Comparison of ENCODE assay signal across 15 cellular contexts in the genomic region with DNA sequence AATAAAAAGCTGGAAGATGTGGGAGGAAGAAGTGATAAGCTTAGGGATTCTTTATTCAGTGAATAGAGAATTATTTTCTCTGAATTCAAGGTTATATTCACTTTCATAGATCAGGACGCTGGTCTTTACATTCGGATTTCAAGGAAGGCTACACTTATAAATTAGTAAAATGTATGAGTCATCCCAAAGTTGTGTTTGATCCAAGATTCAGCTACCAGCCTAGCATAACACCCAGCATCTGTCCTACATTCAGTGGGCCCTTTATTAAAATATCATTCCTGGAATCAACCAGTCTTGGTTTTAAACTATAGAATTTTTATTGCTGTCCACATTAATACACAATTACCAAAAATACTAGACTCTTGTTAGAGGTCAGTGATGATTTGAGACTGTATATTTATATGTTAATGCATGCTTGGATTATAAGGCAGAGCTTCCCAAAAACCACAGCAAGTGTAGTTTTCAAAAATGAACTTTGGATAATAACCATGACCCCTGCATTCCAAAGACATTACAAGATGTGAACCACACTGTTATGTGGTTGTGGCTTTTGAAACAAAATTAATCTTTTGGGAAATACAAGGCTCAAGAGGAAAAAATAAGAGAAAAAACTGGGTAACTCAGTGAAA.
DNase-seq lines count a peak whose midpoint lies in the region; ATAC-seq and TF ChIP-seq lines count a peak whose summit lies in the region.
"Had no signal": no experiment of that assay in that cellular context is flagged by ENCODE, and none has a peak within 500 bp of the region (broad histone marks: within the 10 kb centered on the region; RNA-seq: fewer than 3 reads in every experiment).

No MANE protein-coding gene starts in this region.

- no peaks in the 10 kb centered on the region for H3K79me1 ChIP-seq in IMR-90 (ENCODE audit: low read depth in 1 of 2, low read length in 2 of 2)

- TF ChIP-seq POLR2A in IMR-90 (IDR thresholded peaks at IDR 0.05; ENCODE audit: low read depth, low read length) (no peak), prostate gland (IDR thresholded peaks at IDR 0.05) (no peak)

- H4K8ac ChIP-seq in IMR-90 (ENCODE audit: low read depth in 2 of 2, low read length in 2 of 2) = no peak overlapping the region

- H2AK9ac ChIP-seq in IMR-90 (replicated peaks; ENCODE audit: low read depth, low read length, poor library complexity) = no peak overlapping the region

- H2BK15ac ChIP-seq in IMR-90 (ENCODE audit: low read depth, low read length) = no peak overlapping the region

- no peaks in the 10 kb centered on the region for H4K20me1 ChIP-seq in IMR-90 (ENCODE audit: insufficient read depth, low read length)

- intact Hi-C loops in IMR-90 (cut with micrococcal nuclease) = no loop called here
- intact Hi-C loops in activated CD4-positive, alpha-beta memory T cell treated with anti-CD3 and anti-CD28 coated beads for 36 hours (cut with micrococcal nuclease) = no loop called here
- intact Hi-C loops in prostate gland (cut with DNase I) = no loop called here

- CTCF ChIA-PET in IMR-90 (lab: Yijun Ruan, JAX) = no interaction called here
- CTCF ChIA-PET in activated CD4-positive, alpha-beta memory T cell treated with anti-CD3 and anti-CD28 coated beads for 36 hours (lab: Charles Lee) = interaction anchor here (0.7 kb wide), 1 partner anchor 1191 kb away, joined by 3 read pairs; no protein-coding TSS in a partner anchor

- H2BK120ac ChIP-seq in IMR-90 (ENCODE audit: low read depth, low read length) = no peak overlapping the region

- no TSS peak for BruUV-seq in IMR-90 (replicated peaks; lab: Mats Ljungman, UMichigan)

- DNase-seq in AG20443 (ENCODE audit: low spot score) (peak; percentile 64), IMR-90 (peak; percentile 6), choroid plexus epithelial cell (ENCODE audit: low read depth) (peak; percentile 94), omental fat pad (ENCODE audit: low spot score) (no peak), globus pallidus (ENCODE audit: low spot score) (no peak), prostate gland (ENCODE audit: low spot score) (no peak)
- DNase-seq in activated CD4-positive, alpha-beta memory T cell treated with anti-CD3 and anti-CD28 coated beads for 36 hours = no peak
- DNase-seq in activated naive CD4-positive, alpha-beta T cell treated with Interleukin-2 at 50 U/mL for 16 hours = no peak
- DNase-seq: activated CD4-positive, alpha-beta T cell treated with anti-CD3 and anti-CD28 coated beads, Interleukin-2, amount 50 U/mL, for 48 hours; activated naive CD4-positive, alpha-beta T cell; dorsolateral prefrontal cortex; NCI-H2081 treated with DMSO at 0.1 percent for 48 hours; sigmoid colon had no signal

- no peak overlapping the region for H4K91ac ChIP-seq in IMR-90 (ENCODE audit: insufficient read depth, low read depth, low read length)

- no peak overlapping the region for H3K4me3 ChIP-seq in IMR-90 (ENCODE audit: insufficient read depth, low read depth, low read length)
- no peak overlapping the region for H3K4me3 ChIP-seq in choroid plexus epithelial cell (ENCODE audit: low read depth, low read length)
- H3K4me3 ChIP-seq in prostate gland = no peak overlapping the region
- H3K4me3 ChIP-seq: dorsolateral prefrontal cortex, sigmoid colon had no signal

- H3K36me3 Mint-ChIP-seq in activated CD4-positive, alpha-beta memory T cell treated with anti-CD3 and anti-CD28 coated beads for 36 hours = no peaks in the 10 kb centered on the region
- H3K36me3 Mint-ChIP-seq: CD14-positive monocyte had no signal

- H3K18ac ChIP-seq in IMR-90 (ENCODE audit: low read depth, low read length) = no peak overlapping the region

- H3K9me1 ChIP-seq in IMR-90 (ENCODE audit: insufficient read depth, low read length) = no peaks in the 10 kb centered on the region

- H3K4me1 ChIP-seq in IMR-90 (ENCODE audit: control insufficient read depth, insufficient read depth, low read length) (no peaks in the 10 kb centered on the region), prostate gland (replicated peaks) (no peaks in the 10 kb centered on the region)

- H3K9ac ChIP-seq in IMR-90 (ENCODE audit: low read depth, low read length) = no peak overlapping the region

- TF ChIP-seq CTCF in IMR-90 (conservative IDR thresholded peaks at IDR 0.05; ENCODE audit: low read depth, low read length) (no peak), choroid plexus epithelial cell (conservative IDR thresholded peaks at IDR 0.05; ENCODE audit: low read depth, low read length) (no peak), omental fat pad (IDR thresholded peaks at IDR 0.05) (no peak), prostate gland (IDR thresholded peaks at IDR 0.05) (no peak)

- TF ChIP-seq RAD21 in IMR-90 (IDR thresholded peaks at IDR 0.05; ENCODE audit: low read length) = no peak

- no peaks in the 10 kb centered on the region for H3K9me3 Mint-ChIP-seq in activated CD4-positive, alpha-beta memory T cell treated with anti-CD3 and anti-CD28 coated beads for 36 hours
- H3K9me3 Mint-ChIP-seq: T-helper 2 cell treated with Interferon-gamma antibody and Interleukin-4, amounts not matched to agents 5 μg/mL and 100 μg/mL, for 36 hours had no signal

- peaks cover 3% of the 10 kb centered on the region for H3K27me3 Mint-ChIP-seq in activated CD4-positive, alpha-beta memory T cell treated with anti-CD3 and anti-CD28 coated beads for 36 hours

- H3K27ac ChIP-seq in IMR-90 (ENCODE audit: insufficient read depth, low read length) (no peak overlapping the region), prostate gland (no peak overlapping the region)

- H3K4me3 Mint-ChIP-seq in activated CD4-positive, alpha-beta memory T cell treated with anti-CD3 and anti-CD28 coated beads for 36 hours = no peak overlapping the region
- H3K4me3 Mint-ChIP-seq: CD14-positive monocyte; T-helper 2 cell treated with Interferon-gamma antibody and Interleukin-4, amounts not matched to agents 5 μg/mL and 100 μg/mL, for 36 hours had no signal

- H3K9me3 ChIP-seq in IMR-90 (ENCODE audit: control insufficient read depth, insufficient read depth, low read length) (no peaks in the 10 kb centered on the region), prostate gland (no peaks in the 10 kb centered on the region)
- H3K9me3 ChIP-seq: sigmoid colon had no signal

- no peaks in the 10 kb centered on the region for H3K27me3 ChIP-seq in IMR-90 (ENCODE audit: control insufficient read depth, insufficient read depth, low read length)
- H3K27me3 ChIP-seq in prostate gland (replicated peaks; ENCODE audit: insufficient read depth) = no peaks in the 10 kb centered on the region
- H3K27me3 ChIP-seq: dorsolateral prefrontal cortex, sigmoid colon had no signal

- ATAC-seq in IMR-90 (ENCODE audit: low read depth) = 0 out of 2 replicates have a peak, but pooled peaks have one; percentile 14
- peak; percentile 49 for ATAC-seq in omental fat pad (ENCODE audit: low FRiP score)

- no CpG with 5 or more reads among the region's 2 CpGs for WGBS in IMR-90 (ENCODE audit: extremely low coverage in 2 of 2, insufficient read length in 1 of 2), 2 experiments
- 52% methylated on average over 2 of the region's 2 CpGs for WGBS in prostate gland

- dilution Hi-C loops in IMR-90 (cut with HindIII; ENCODE audit: low sequenced_read_pairs, unreplicated experiment) = no loop called here

- no peak overlapping the region for H3K4me2 ChIP-seq in IMR-90 (ENCODE audit: low read depth, low read length)

- H3K27ac Mint-ChIP-seq in activated CD4-positive, alpha-beta memory T cell treated with anti-CD3 and anti-CD28 coated beads for 36 hours = no peak overlapping the region
- H3K27ac Mint-ChIP-seq: T-helper 2 cell treated with Interferon-gamma antibody and Interleukin-4, amounts not matched to agents 5 μg/mL and 100 μg/mL, for 36 hours had no signal

- in situ Hi-C loops in IMR-90 (cut with MboI; ENCODE audit: low sequenced_read_pairs) = no loop called here

- POLR2A ChIA-PET in IMR-90 (lab: Charles Lee; ENCODE audit: unreplicated experiment) = no interaction called here
- POLR2A ChIA-PET in activated CD4-positive, alpha-beta memory T cell treated with anti-CD3 and anti-CD28 coated beads for 36 hours (lab: Charles Lee) = no interaction called here

- no peak overlapping the region for H2AFZ ChIP-seq in IMR-90 (replicated peaks; ENCODE audit: low read length, poor library complexity)

- no peak overlapping the region for H2AK5ac ChIP-seq in IMR-90 (ENCODE audit: low read depth, low read length)

- no peak overlapping the region for H3K4ac ChIP-seq in IMR-90 (ENCODE audit: low read depth, low read length)

- H3K14ac ChIP-seq in IMR-90 (replicated peaks; ENCODE audit: low read depth, low read length) = no peak overlapping the region

- H3K36me3 ChIP-seq in IMR-90 (ENCODE audit: control insufficient read depth, insufficient read depth, low read length) = no peaks in the 10 kb centered on the region
- no peaks in the 10 kb centered on the region for H3K36me3 ChIP-seq in prostate gland
- H3K36me3 ChIP-seq: sigmoid colon had no signal

- H3K56ac ChIP-seq in IMR-90 (ENCODE audit: extremely low read depth, insufficient read depth, low read length) = no peak overlapping the region

- H2BK20ac ChIP-seq in IMR-90 (ENCODE audit: low read depth, low read length) = no peak overlapping the region

- no peak overlapping the region for H4K5ac ChIP-seq in IMR-90 (ENCODE audit: low read depth, low read length)

- H3K4me1 Mint-ChIP-seq in activated CD4-positive, alpha-beta memory T cell treated with anti-CD3 and anti-CD28 coated beads for 36 hours (ENCODE audit: low read depth) = no peaks in the 10 kb centered on the region

- H3K23ac ChIP-seq in IMR-90 (ENCODE audit: low read depth, low read length) = no peak overlapping the region

- H2BK5ac ChIP-seq in IMR-90 (ENCODE audit: low read depth, low read length, poor library complexity, severe bottlenecking) = no peak overlapping the region

TF ChIP-seq in IMR-90, 13 proteins besides CTCF, POLR2A, EP300 and RAD21 (continues in another document):
- TF ChIP-seq FOS (IDR thresholded peaks at IDR 0.05; ENCODE audit: low read depth, low read length) (no peak), MAFK (IDR thresholded peaks at IDR 0.05; ENCODE audit: low read depth, low read length) (no peak), NFE2L2 (IDR thresholded peaks at IDR 0.05; ENCODE audit: low read depth, low read length) (no peak), RCOR1 (IDR thresholded peaks at IDR 0.05; ENCODE audit: insufficient replicate concordance, low read length) (no peak), SMC3 (IDR thresholded peaks at IDR 0.05; ENCODE audit: low read depth, low read length) (no peak)
- TF ChIP-seq, protein P1, sequence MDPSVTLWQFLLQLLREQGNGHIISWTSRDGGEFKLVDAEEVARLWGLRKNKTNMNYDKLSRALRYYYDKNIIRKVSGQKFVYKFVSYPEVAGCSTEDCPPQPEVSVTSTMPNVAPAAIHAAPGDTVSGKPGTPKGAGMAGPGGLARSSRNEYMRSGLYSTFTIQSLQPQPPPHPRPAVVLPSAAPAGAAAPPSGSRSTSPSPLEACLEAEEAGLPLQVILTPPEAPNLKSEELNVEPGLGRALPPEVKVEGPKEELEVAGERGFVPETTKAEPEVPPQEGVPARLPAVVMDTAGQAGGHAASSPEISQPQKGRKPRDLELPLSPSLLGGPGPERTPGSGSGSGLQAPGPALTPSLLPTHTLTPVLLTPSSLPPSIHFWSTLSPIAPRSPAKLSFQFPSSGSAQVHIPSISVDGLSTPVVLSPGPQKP (IDR thresholded peaks at IDR 0.05; ENCODE audit: borderline replicate concordance, low read depth, low read length) = no peak

Comparison
In these comparisons a context has a peak if more than half of its experiments do, and no peak if none do; other contexts are left out.
1. DNase-seq: peak in AG20443 (single experiment), IMR-90 (single experiment) and choroid plexus epithelial cell (single experiment); none in omental fat pad (single experiment), activated CD4-positive, alpha-beta memory T cell treated with anti-CD3 and anti-CD28 coated beads for 36 hours (single experiment), globus pallidus (single experiment), activated naive CD4-positive, alpha-beta T cell treated with Interleukin-2 at 50 U/mL for 16 hours (single experiment) and prostate gland (single experiment).